19 cellular contexts compared by ENCODE assay signal in the genomic region with DNA sequence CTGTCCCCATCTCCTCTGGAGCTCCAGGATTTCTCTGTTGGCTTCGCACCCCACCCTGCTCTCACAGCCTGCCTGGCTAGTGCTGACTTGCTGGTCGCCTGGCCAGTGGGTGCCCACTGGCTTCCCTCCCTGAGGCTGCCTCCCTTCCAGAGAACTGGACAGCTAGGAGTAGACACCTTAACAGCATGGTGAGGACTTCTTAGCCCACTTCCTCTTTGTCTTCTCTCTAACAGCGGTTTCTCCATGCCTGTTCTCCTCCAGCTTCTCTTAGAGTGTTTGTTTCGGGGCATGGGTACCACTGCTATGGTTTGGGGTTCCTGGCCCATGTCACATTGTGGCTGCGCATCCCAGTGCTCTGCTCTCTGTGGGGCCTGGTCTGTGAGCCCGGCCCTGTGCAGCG.
"Had no signal": no experiment of that assay in that cellular context is flagged by ENCODE, and none has a peak within 500 bp of the region (broad histone marks: within the 10 kb centered on the region; RNA-seq: fewer than 3 reads in every experiment).

No MANE protein-coding gene starts in this region.

- H3K36me3 ChIP-seq: colonic mucosa, ovary had no signal

- H3K9me3 ChIP-seq: colonic mucosa, gastrocnemius medialis, left lung, ovary, sigmoid colon, thoracic aorta had no signal

- H3K9me3 Mint-ChIP-seq: activated T-cell treated with anti-CD3 and anti-CD28 coated beads, Interleukin-2, amount 50 U/mL, for 72 hours; central memory CD8-positive, alpha-beta T cell; stimulated activated memory B cell treated with anti-CD40 and anti-IgM and Interleukin-4, amounts not matched to agents 10 μg/mL and 1 μg/mL and 100 μg/mL, for 72 hours; T-helper 1 cell treated with Interleukin-12 subunit alpha and Interleukin-12 subunit beta and Interleukin-4 antibody, amounts not matched to agents 30 μg/mL and 1 μg/mL, for 36 hours had no signal

- FAIRE-seq: endometrium had no signal

- H3K27me3 ChIP-seq: colonic mucosa, gastrocnemius medialis, left lung, ovary, sigmoid colon had no signal

- DNase-seq: activated CD4-positive, alpha-beta T cell treated with anti-CD3 and anti-CD28 coated beads, Interleukin-2, amount 50 U/mL, for 1 hour; activated CD4-positive, CD25-positive, alpha-beta regulatory T cell treated with anti-CD3 and anti-CD28 coated beads, Interleukin-2, amount 50 U/mL, for 72 hours; activated CD8-positive, alpha-beta memory T cell treated with anti-CD3 and anti-CD28 coated beads for 24 hours; activated CD8-positive, alpha-beta memory T cell treated with anti-CD3 and anti-CD28 coated beads, Interleukin-2, amount 50 U/mL, for 48 hours; activated effector memory CD4-positive, alpha-beta T cell treated with anti-CD3 and anti-CD28 coated beads, Interleukin-2, amount 50 U/mL, for 16 hours; activated naive CD4-positive, alpha-beta T cell treated with anti-CD3 and anti-CD28 coated beads, Interleukin-2, amount 50 U/mL, for 16 hours; activated T-cell treated with anti-CD3 and anti-CD28 coated beads, Interleukin-2, amount 50 U/mL, for 72 hours; aorta; colonic mucosa; gastrocnemius medialis; left lung; ovary; sigmoid colon; stimulated activated CD4-positive, alpha-beta T cell treated with anti-CD3 and anti-CD28 coated beads, Interleukin-4, amount 100 ng/mL, for 24 hours had no signal

- H3K4me1 ChIP-seq: colonic mucosa, left lung had no signal

- ATAC-seq: activated T-cell treated with anti-CD3 and anti-CD28 coated beads, Interleukin-2, amount 50 U/mL, for 72 hours; gastrocnemius medialis; left lung; stimulated activated memory B cell treated with anti-CD40 and anti-IgM and Interleukin-4, amounts not matched to agents 10 μg/mL and 1 μg/mL and 100 μg/mL, for 72 hours had no signal

- H3K27ac Mint-ChIP-seq: activated T-cell treated with anti-CD3 and anti-CD28 coated beads, Interleukin-2, amount 50 U/mL, for 72 hours; T-helper 1 cell treated with Interleukin-12 subunit alpha and Interleukin-12 subunit beta and Interleukin-4 antibody, amounts not matched to agents 30 μg/mL and 1 μg/mL, for 36 hours had no signal

- H3K4me3 Mint-ChIP-seq: activated T-cell treated with anti-CD3 and anti-CD28 coated beads, Interleukin-2, amount 50 U/mL, for 72 hours; central memory CD8-positive, alpha-beta T cell; T-helper 1 cell treated with Interleukin-12 subunit alpha and Interleukin-12 subunit beta and Interleukin-4 antibody, amounts not matched to agents 30 μg/mL and 1 μg/mL, for 36 hours had no signal

- H3K27ac ChIP-seq: colonic mucosa, gastrocnemius medialis, left lung, ovary, sigmoid colon had no signal

- H3K27me3 Mint-ChIP-seq: central memory CD8-positive, alpha-beta T cell; stimulated activated memory B cell treated with anti-CD40 and anti-IgM and Interleukin-4, amounts not matched to agents 10 μg/mL and 1 μg/mL and 100 μg/mL, for 72 hours had no signal

- H3K4me3 ChIP-seq: colonic mucosa, gastrocnemius medialis, left lung, ovary, sigmoid colon, thoracic aorta had no signal
